In the genomic region with DNA sequence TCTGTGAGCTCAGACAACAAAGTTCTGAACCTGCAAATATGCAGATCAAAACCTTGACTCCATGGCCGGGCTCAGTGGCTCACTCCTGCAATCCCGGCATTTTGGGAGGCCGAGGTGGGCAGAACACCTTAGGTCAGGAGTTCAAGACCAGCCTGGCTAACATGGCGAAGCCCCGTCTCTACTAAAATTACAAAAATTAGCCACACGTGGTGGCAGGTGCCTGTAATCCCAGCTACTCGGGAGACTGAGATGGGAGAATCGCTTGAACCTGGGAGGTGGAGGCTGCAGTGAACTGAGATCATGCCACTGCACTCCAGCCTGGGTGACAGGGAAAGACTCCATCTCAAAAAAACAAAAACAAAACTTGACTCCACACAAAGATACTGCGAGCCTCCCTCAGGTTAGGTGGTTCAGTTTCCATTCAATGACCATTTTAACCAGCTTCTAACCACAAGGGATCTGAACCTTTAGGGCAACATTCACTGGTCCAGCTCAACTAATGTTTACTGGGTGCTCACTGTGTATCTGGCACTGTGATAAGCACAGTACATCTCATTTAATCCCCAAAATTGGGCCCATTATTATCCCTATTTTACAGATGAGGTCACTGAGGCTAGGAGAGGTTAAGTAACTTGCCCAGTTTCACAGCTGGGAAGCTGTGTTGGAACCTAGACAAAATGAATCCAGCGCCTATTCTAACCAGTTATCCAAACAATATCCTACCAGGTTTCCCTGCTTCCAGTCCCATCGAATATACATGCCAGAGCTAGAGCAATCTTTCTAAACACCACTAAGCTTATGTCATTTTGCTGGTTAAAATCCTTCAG, we compare ENCODE assay signal across 9 cellular contexts. TPM values are rescaled to one million over a fixed set of nuclear protein-coding genes. Genes with fewer than 3 reads are reported as not detected.
A peak's percentile ranks its signal among the peaks of the same experiment; 100 is the strongest.
DNase-seq lines count a peak whose midpoint lies in the region; ATAC-seq and TF ChIP-seq lines count a peak whose summit lies in the region.
"Had no signal": no experiment of that assay in that cellular context is flagged by ENCODE, and none has a peak within 500 bp of the region (broad histone marks: within the 10 kb centered on the region; RNA-seq: fewer than 3 reads in every experiment).

No MANE protein-coding gene starts in this region.

- H3K4me1 Mint-ChIP-seq in CD4-positive, alpha-beta T cell (ENCODE audit: low read depth) = peaks cover 54% of the 10 kb centered on the region
- H3K4me1 Mint-ChIP-seq in chondrocyte (ENCODE audit: low read depth) = peaks cover 32% of the 10 kb centered on the region
- H3K4me1 Mint-ChIP-seq in naive B cell = peaks cover 33 to 47% (median 43%) of the 10 kb centered on the region in 3 donors

- peak overlapping the region; percentile 79 for H3K4me3 Mint-ChIP-seq in CD4-positive, alpha-beta T cell
- H3K4me3 Mint-ChIP-seq in chondrocyte (ENCODE audit: unreplicated experiment) (peak overlapping the region; percentile 93), naive B cell (peak overlapping the region in 7 of 8 donors; percentile 16 to 100 (median 100))

- H3K27ac Mint-ChIP-seq in CD4-positive, alpha-beta T cell = peak overlapping the region; percentile 98
- H3K27ac Mint-ChIP-seq in chondrocyte (ENCODE audit: unreplicated experiment) (peak overlapping the region; percentile 96), naive B cell (peak overlapping the region in 2 of 6 donors; percentile 98 to 99)

- peak overlapping the region; percentile 92 for H3K4me3 ChIP-seq in LNCaP clone FGC (ENCODE audit: low read depth, low read length)

- no peaks in the 10 kb centered on the region for H3K9me3 ChIP-seq in CD4-positive, alpha-beta T cell (ENCODE audit: control insufficient read depth, low read length)

- peaks cover 2% of the 10 kb centered on the region for H3K9me3 Mint-ChIP-seq in CD4-positive, alpha-beta T cell
- H3K9me3 Mint-ChIP-seq in chondrocyte (ENCODE audit: low read depth) = no peaks in the 10 kb centered on the region
- peaks cover 0 to 4% (median 0%) of the 10 kb centered on the region in 7 donors for H3K9me3 Mint-ChIP-seq in naive B cell

- H3K27me3 ChIP-seq in CD4-positive, alpha-beta T cell (ENCODE audit: control insufficient read depth, insufficient read depth, low read length) = no peaks in the 10 kb centered on the region

- no peaks in the 10 kb centered on the region for H3K27me3 Mint-ChIP-seq in CD4-positive, alpha-beta T cell
- no peaks in the 10 kb centered on the region for H3K27me3 Mint-ChIP-seq in chondrocyte (ENCODE audit: low read depth)
- no peaks in the 10 kb centered on the region for H3K27me3 Mint-ChIP-seq in naive B cell

- ATAC-seq in CD4-positive, alpha-beta T cell (ENCODE audit: poor library complexity) = no peak
- no peak for ATAC-seq in naive B cell (ENCODE audit: low read depth in 2 of 2)
- no peak for ATAC-seq in GM21360 (IDR thresholded peaks at IDR 0.05; ENCODE audit: unreplicated experiment)
- ATAC-seq in GM21786 (IDR thresholded peaks at IDR 0.05; ENCODE audit: unreplicated experiment) = no peak

- POLR2A ChIA-PET in CD4-positive, alpha-beta T cell (lab: Charles Lee) = interaction anchor here (0.7 to 3.1 kb wide), 7 partner anchors 10 to 857 kb away, joined by 3 to 45 read pairs (median 16); a partner anchor contains a TSS

- CTCF ChIA-PET in CD4-positive, alpha-beta T cell (lab: Charles Lee) = interaction anchor here (3.6 kb wide), 1 partner anchor 53 kb away, joined by 16 read pairs; no protein-coding TSS in a partner anchor

- no peak for DNase-seq in CD4-positive, alpha-beta T cell
- DNase-seq in LNCaP clone FGC (ENCODE audit: low read depth) (no peak), chondrocyte (ENCODE audit: low spot score) (no peak), naive B cell (no peak), AML-193 (lab: John Stamatoyannopoulos, UW) (no peak), NCI-H146 treated with DMSO at 0.1 percent for 48 hours (lab: John Stamatoyannopoulos, UW; ENCODE audit: unreplicated experiment) (no peak)
- DNase-seq: NCI-H2171 had no signal

- H3K36me3 Mint-ChIP-seq in CD4-positive, alpha-beta T cell (ENCODE audit: low read depth) = peaks cover 69% of the 10 kb centered on the region
- H3K36me3 Mint-ChIP-seq in chondrocyte (ENCODE audit: low read depth) (peaks cover 32% of the 10 kb centered on the region), naive B cell (peaks cover 13 to 31% of the 10 kb centered on the region in 2 donors)

- intact Hi-C loops in CD4-positive, alpha-beta T cell (cut with DNase I, micrococcal nuclease) = no loop called here

- no peak for TF ChIP-seq CTCF in CD4-positive, alpha-beta T cell (IDR thresholded peaks at IDR 0.05)
- TF ChIP-seq CTCF in LNCaP clone FGC (IDR thresholded peaks at IDR 0.05; ENCODE audit: control insufficient read depth, extremely low read depth, insufficient read depth) = no peak
- no peak for TF ChIP-seq CTCF in chondrocyte (IDR thresholded peaks at IDR 0.05)

- H3K27ac ChIP-seq in CD4-positive, alpha-beta T cell (ENCODE audit: low read depth, low read length) = no peak overlapping the region

RNA-seq across cellular contexts. Expression of a gene that starts 1.8 kb away (rescaled TPM):
- 100 to 1,000 TPM; 146 to 147 TPM for total RNA-seq in CD4-positive, alpha-beta T cell
- 99.8 to 103 TPM (median 103 TPM) in 3 replicates for total RNA-seq in chondrocyte
- 100 to 1,000 TPM; 310 to 412 (median 346) TPM for polyA plus RNA-seq in naive B cell (ENCODE audit: low read depth in 6 of 6)

RNA-seq across cellular contexts. Expression of a gene that starts 39.9 kb away (rescaled TPM):
- total RNA-seq in CD4-positive, alpha-beta T cell = 1 to 10 TPM; 5.0 to 5.1 TPM
- total RNA-seq in chondrocyte = 9.6 to 12.2 TPM (median 11.5 TPM) in 3 replicates
- 10 to 100 TPM in 2 of 6 donors, 1 to 10 TPM in 3, not detected in 1; 4.6 to 13.8 (median 7.3) TPM for polyA plus RNA-seq in naive B cell (ENCODE audit: low read depth in 6 of 6)
